21 cellular contexts compared by ENCODE assay signal in genomic region chr6:124983383-124983782, GRCh38. TPM values are rescaled to one million over a fixed set of nuclear protein-coding genes. Genes with fewer than 3 reads are reported as not detected.
DNase-seq lines count a peak whose midpoint lies in the region; ATAC-seq and TF ChIP-seq lines count a peak whose summit lies in the region.
"Had no signal": no experiment of that assay in that cellular context is flagged by ENCODE, and none has a peak within 500 bp of the region (broad histone marks: within the 10 kb centered on the region; RNA-seq: fewer than 3 reads in every experiment).

No MANE protein-coding gene starts in this region.

- H3K4me1 ChIP-seq in fibroblast of lung (ENCODE audit: control insufficient read depth, extremely low read depth, insufficient read depth, low read length): peaks cover 7% of the 10 kb centered on the region

- no peaks in the 10 kb centered on the region for H3K36me3 ChIP-seq in fibroblast of lung (ENCODE audit: control insufficient read depth, insufficient read depth, low read length)

- POLR2A ChIA-PET in activated CD4-positive, alpha-beta memory T cell treated with anti-CD3 and anti-CD28 coated beads for 36 hours (lab: Charles Lee): no interaction called here

- no peaks in the 10 kb centered on the region for H3K27me3 Mint-ChIP-seq in activated T-helper 1 cell treated with anti-CD3 and anti-CD28 coated beads, Interleukin-12 subunit alpha, Interleukin-12 subunit beta, Interleukin-2, Interleukin-4 antibody, amounts not matched to agents 30 ng/mL and 10 ng/mL and 1 ng/mL, durations not matched to agents 14 hours and 24 hours and 36 hours (ENCODE audit: insufficient read depth)
- H3K27me3 Mint-ChIP-seq in activated CD4-positive, alpha-beta memory T cell treated with anti-CD3 and anti-CD28 coated beads for 36 hours: peaks cover 5% of the 10 kb centered on the region
- H3K27me3 Mint-ChIP-seq: activated CD4-positive, alpha-beta memory T cell treated with anti-CD3 and anti-CD28 coated beads, Interleukin-2, amount 10 ng/mL, durations not matched to agents 7 days and 5 days; B cell had no signal

- H3K9me3 Mint-ChIP-seq in activated T-helper 1 cell treated with anti-CD3 and anti-CD28 coated beads, Interleukin-12 subunit alpha, Interleukin-12 subunit beta, Interleukin-2, Interleukin-4 antibody, amounts not matched to agents 30 ng/mL and 10 ng/mL and 1 ng/mL, durations not matched to agents 14 hours and 24 hours and 36 hours: no peaks in the 10 kb centered on the region
- H3K9me3 Mint-ChIP-seq in activated CD4-positive, alpha-beta memory T cell treated with anti-CD3 and anti-CD28 coated beads for 36 hours: no peaks in the 10 kb centered on the region
- H3K9me3 Mint-ChIP-seq: activated CD4-positive, alpha-beta memory T cell treated with anti-CD3 and anti-CD28 coated beads, Interleukin-2, amount 10 ng/mL, durations not matched to agents 7 days and 5 days; activated T-helper 2 cell treated with anti-CD3 and anti-CD28 coated beads, Interferon-gamma antibody, Interleukin-2, Interleukin-4, amounts not matched to agents 10 μg/mL and 5 μg/mL and 100 μg/mL, durations not matched to agents 14 hours and 24 hours and 36 hours had no signal

- no peaks in the 10 kb centered on the region for H3K27me3 ChIP-seq in fibroblast of lung (ENCODE audit: control insufficient read depth, insufficient read depth, low read length)
- H3K27me3 ChIP-seq: SJCRH30 had no signal

- H3K4me3 Mint-ChIP-seq in activated T-helper 1 cell treated with anti-CD3 and anti-CD28 coated beads, Interleukin-12 subunit alpha, Interleukin-12 subunit beta, Interleukin-2, Interleukin-4 antibody, amounts not matched to agents 30 ng/mL and 10 ng/mL and 1 ng/mL, durations not matched to agents 14 hours and 24 hours and 36 hours: no peak overlapping the region
- H3K4me3 Mint-ChIP-seq in activated CD4-positive, alpha-beta memory T cell treated with anti-CD3 and anti-CD28 coated beads for 36 hours: no peak overlapping the region
- H3K4me3 Mint-ChIP-seq: activated CD4-positive, alpha-beta memory T cell treated with anti-CD3 and anti-CD28 coated beads, Interleukin-2, amount 10 ng/mL, durations not matched to agents 7 days and 5 days; B cell had no signal

- H3K27ac Mint-ChIP-seq in activated T-helper 1 cell treated with anti-CD3 and anti-CD28 coated beads, Interleukin-12 subunit alpha, Interleukin-12 subunit beta, Interleukin-2, Interleukin-4 antibody, amounts not matched to agents 30 ng/mL and 10 ng/mL and 1 ng/mL, durations not matched to agents 14 hours and 24 hours and 36 hours: no peak overlapping the region
- H3K27ac Mint-ChIP-seq in activated CD4-positive, alpha-beta memory T cell treated with anti-CD3 and anti-CD28 coated beads for 36 hours: no peak overlapping the region
- H3K27ac Mint-ChIP-seq: activated CD4-positive, alpha-beta memory T cell treated with anti-CD3 and anti-CD28 coated beads, Interleukin-2, amount 10 ng/mL, durations not matched to agents 7 days and 5 days; activated T-helper 2 cell treated with anti-CD3 and anti-CD28 coated beads, Interferon-gamma antibody, Interleukin-2, Interleukin-4, amounts not matched to agents 10 μg/mL and 5 μg/mL and 100 μg/mL, durations not matched to agents 14 hours and 24 hours and 36 hours; B cell had no signal

- intact Hi-C loops in activated T-helper 1 cell treated with anti-CD3 and anti-CD28 coated beads, Interleukin-12 subunit alpha, Interleukin-12 subunit beta, Interleukin-2, Interleukin-4 antibody, amounts not matched to agents 30 ng/mL and 10 ng/mL and 1 ng/mL, durations not matched to agents 14 hours and 24 hours and 36 hours (cut with micrococcal nuclease): no loop called here
- intact Hi-C loops in activated CD4-positive, alpha-beta memory T cell treated with anti-CD3 and anti-CD28 coated beads for 36 hours (cut with micrococcal nuclease): no loop called here

- no peaks in the 10 kb centered on the region for H3K9me3 ChIP-seq in fibroblast of lung (ENCODE audit: control insufficient read depth, insufficient read depth, low read depth, low read length)

- H3K9ac ChIP-seq in fibroblast of lung (ENCODE audit: insufficient read depth, low read length): no peak overlapping the region

- H3K36me3 Mint-ChIP-seq in activated T-helper 1 cell treated with anti-CD3 and anti-CD28 coated beads, Interleukin-12 subunit alpha, Interleukin-12 subunit beta, Interleukin-2, Interleukin-4 antibody, amounts not matched to agents 30 ng/mL and 10 ng/mL and 1 ng/mL, durations not matched to agents 14 hours and 24 hours and 36 hours (ENCODE audit: low read depth): no peaks in the 10 kb centered on the region
- H3K36me3 Mint-ChIP-seq in activated CD4-positive, alpha-beta memory T cell treated with anti-CD3 and anti-CD28 coated beads for 36 hours: no peaks in the 10 kb centered on the region

- H3K4me2 ChIP-seq in fibroblast of lung (ENCODE audit: extremely low read depth, insufficient read depth, low read length): no peak overlapping the region

- no peak for DNase-seq in fibroblast of lung (ENCODE audit: low read depth in 2 of 2)
- no peak for DNase-seq in activated T-helper 1 cell treated with anti-CD3 and anti-CD28 coated beads, Interleukin-12 subunit alpha, Interleukin-12 subunit beta, Interleukin-2, Interleukin-4 antibody, amounts not matched to agents 30 ng/mL and 10 ng/mL and 1 ng/mL, durations not matched to agents 14 hours and 24 hours and 36 hours (ENCODE audit: low spot score)
- DNase-seq in activated CD4-positive, alpha-beta memory T cell treated with anti-CD3 and anti-CD28 coated beads for 36 hours: no peak
- DNase-seq in NCI-H1417 treated with DMSO at 0.1 percent for 48 hours (lab: John Stamatoyannopoulos, UW): no peak
- DNase-seq in activated CD8-positive, alpha-beta memory T cell treated with anti-CD3 and anti-CD28 coated beads, Interleukin-2, amount 50 U/mL, for 4 hours: no peak
- DNase-seq: activated CD4-positive, alpha-beta memory T cell treated with anti-CD3 and anti-CD28 coated beads, Interleukin-2, amount 10 ng/mL, durations not matched to agents 7 days and 5 days; anterior cingulate cortex; DMS53; erythroblast; head of caudate nucleus; kidney; NCI-H1105 treated with DMSO at 0.1 percent for 48 hours; NCI-H226; psoas muscle; SJCRH30; stimulated activated CD4-positive, alpha-beta T cell treated with anti-CD3 and anti-CD28 coated beads, Interleukin-12 subunit alpha, Interleukin-12 subunit beta, amount 100 ng/mL, for 4 hours had no signal

- peaks cover 39% of the 10 kb centered on the region for H3K79me2 ChIP-seq in fibroblast of lung (ENCODE audit: control insufficient read depth, insufficient read depth, low read length)

- TF ChIP-seq CTCF in fibroblast of lung (conservative IDR thresholded peaks at IDR 0.05 in 1 of 2, IDR thresholded peaks at IDR 0.05 in 1 of 2; ENCODE audit: low read depth in 1 of 2, low read length in 2 of 2): no peak

- H2AFZ ChIP-seq in fibroblast of lung (ENCODE audit: low read length): no peak overlapping the region

- peak overlapping the region; percentile 11 for H3K27ac ChIP-seq in fibroblast of lung (ENCODE audit: insufficient read depth, low read length)
- H3K27ac ChIP-seq: psoas muscle, SJCRH30 had no signal

- H3K4me3 ChIP-seq in fibroblast of lung (replicated peaks in 1 of 4; ENCODE audit: control extremely low read depth in 1 of 4, insufficient read depth in 1 of 4, low read depth in 3 of 4, low read length in 4 of 4): no peak overlapping the region
- H3K4me3 ChIP-seq: psoas muscle, SJCRH30 had no signal

- H3K4me1 Mint-ChIP-seq in activated T-helper 1 cell treated with anti-CD3 and anti-CD28 coated beads, Interleukin-12 subunit alpha, Interleukin-12 subunit beta, Interleukin-2, Interleukin-4 antibody, amounts not matched to agents 30 ng/mL and 10 ng/mL and 1 ng/mL, durations not matched to agents 14 hours and 24 hours and 36 hours (ENCODE audit: low read depth): peaks cover 7% of the 10 kb centered on the region
- H3K4me1 Mint-ChIP-seq in activated CD4-positive, alpha-beta memory T cell treated with anti-CD3 and anti-CD28 coated beads for 36 hours (ENCODE audit: low read depth): peaks cover 5% of the 10 kb centered on the region
- H3K4me1 Mint-ChIP-seq: B cell had no signal

- CTCF ChIA-PET in activated CD4-positive, alpha-beta memory T cell treated with anti-CD3 and anti-CD28 coated beads for 36 hours (lab: Charles Lee): no interaction called here

- ATAC-seq in GM18511 (IDR thresholded peaks at IDR 0.05; ENCODE audit: unreplicated experiment) (peak; percentile 90), GM19468 (IDR thresholded peaks at IDR 0.05; ENCODE audit: extremely low read depth, unreplicated experiment) (peak; percentile 66), HG03196 (IDR thresholded peaks at IDR 0.05; ENCODE audit: unreplicated experiment) (peak; percentile 65)
- ATAC-seq: psoas muscle had no signal

- no peaks in the 10 kb centered on the region for H4K20me1 ChIP-seq in fibroblast of lung (ENCODE audit: control insufficient read depth, extremely low read depth, insufficient read depth, low read length)

RNA-seq across cellular contexts. Expression of gene RNF217, which starts 21.1 kb away (rescaled TPM):
- total RNA-seq in fibroblast of lung: 10.5 and 13.2 TPM in 2 replicates
- polyA plus RNA-seq in fibroblast of lung: 9.8 and 19.5 TPM in 2 replicates
- polyA plus RNA-seq in fibroblast of lung (2012): 7.2 and 11.9 TPM in 2 replicates
- 4.3 and 5.7 TPM in 2 replicates for polyA minus RNA-seq in fibroblast of lung (ENCODE audit: low replicate concordance)
- 1.8 and 2.3 TPM in 2 replicates for total RNA-seq in activated T-helper 1 cell treated with anti-CD3 and anti-CD28 coated beads, Interleukin-12 subunit alpha, Interleukin-12 subunit beta, Interleukin-2, Interleukin-4 antibody, amounts not matched to agents 30 ng/mL and 10 ng/mL and 1 ng/mL, durations not matched to agents 14 hours and 24 hours and 36 hours
- total RNA-seq in activated CD4-positive, alpha-beta memory T cell treated with anti-CD3 and anti-CD28 coated beads for 36 hours: 1 to 10 TPM in 1 of 2 experiments, under 1 TPM in 1; 0.52 to 1.1 TPM
- total RNA-seq: B cell had no signal
